18 cellular contexts compared by ENCODE assay signal in genomic region chr7:38142736-38143135, GRCh38. TPM values are rescaled to one million over a fixed set of nuclear protein-coding genes. Genes with fewer than 3 reads are reported as not detected.
DNase-seq lines count a peak whose midpoint lies in the region; ATAC-seq and TF ChIP-seq lines count a peak whose summit lies in the region.
"Had no signal": no experiment of that assay in that cellular context is flagged by ENCODE, and none has a peak within 500 bp of the region (broad histone marks: within the 10 kb centered on the region; RNA-seq: fewer than 3 reads in every experiment).

No MANE protein-coding gene starts in this region.

- H3K27me3 ChIP-seq in GM06990 (replicated peaks; ENCODE audit: control insufficient read depth, insufficient read depth, low read length), result no peaks in the 10 kb centered on the region
- H3K27me3 ChIP-seq: body of pancreas, pancreas had no signal

- peak; percentile 85 for ATAC-seq in GM19328 (IDR thresholded peaks at IDR 0.05; ENCODE audit: unreplicated experiment)
- ATAC-seq in HG02571 (IDR thresholded peaks at IDR 0.05; ENCODE audit: unreplicated experiment), result peak; percentile 80
- ATAC-seq in HG03135 (IDR thresholded peaks at IDR 0.05; ENCODE audit: unreplicated experiment), result peak; percentile 75
- ATAC-seq: body of pancreas, pancreas had no signal

- in situ Hi-C loops in G401 (cut with HindIII; ENCODE audit: low sequenced_read_pairs), result no loop called here

- DNase-seq in GM06990 (ENCODE audit: extremely low read depth, insufficient read length) (peak; percentile 29), H4 (ENCODE audit: low spot score) (no peak), G401 (ENCODE audit: low spot score) (no peak), NCI-H510A (lab: John Stamatoyannopoulos, UW) (no peak)
- DNase-seq in NK-92 treated with Interleukin-12 subunit alpha and Interleukin-12 subunit beta, amount 100 ng/mL, for 24 hours (lab: John Stamatoyannopoulos, UW), result no peak
- DNase-seq: activated CD8-positive, alpha-beta memory T cell treated with anti-CD3 and anti-CD28 coated beads for 24 hours; activated effector memory CD4-positive, alpha-beta T cell treated with anti-CD3 and anti-CD28 coated beads, Interleukin-2, amount 50 U/mL, for 16 hours; body of pancreas; CD4-positive, alpha-beta T cell; GDM1; immature natural killer cell; NCI-H187; NCI-H748 treated with DMSO at 0.1 percent for 48 hours; pancreas; SHP77 had no signal

- no peak for TF ChIP-seq CTCF in GM06990 (IDR thresholded peaks at IDR 0.05; ENCODE audit: insufficient read depth, low read length, poor library complexity, severe bottlenecking)

- H3K4me3 ChIP-seq in GM06990 (replicated peaks; ENCODE audit: low read depth, low read length), result no peak overlapping the region
- H3K4me3 ChIP-seq: body of pancreas, pancreas had no signal

- no peaks in the 10 kb centered on the region for H3K36me3 ChIP-seq in GM06990 (ENCODE audit: control insufficient read depth, insufficient read depth, low read length)
- H3K36me3 ChIP-seq: pancreas had no signal

RNA-seq across cellular contexts. Expression of gene STARD3NL, which starts 35.3 kb away (rescaled TPM):
- 214 and 267 TPM in 2 replicates for total RNA-seq in H4 (2014; rRNA removed; shearing (Covaris generic))
- 73.7 and 113 TPM in 2 replicates for total RNA-seq in G401 (2014; rRNA removed; shearing (Covaris generic))
